ENCODE assay signal across 17 cellular contexts in the genomic region with DNA sequence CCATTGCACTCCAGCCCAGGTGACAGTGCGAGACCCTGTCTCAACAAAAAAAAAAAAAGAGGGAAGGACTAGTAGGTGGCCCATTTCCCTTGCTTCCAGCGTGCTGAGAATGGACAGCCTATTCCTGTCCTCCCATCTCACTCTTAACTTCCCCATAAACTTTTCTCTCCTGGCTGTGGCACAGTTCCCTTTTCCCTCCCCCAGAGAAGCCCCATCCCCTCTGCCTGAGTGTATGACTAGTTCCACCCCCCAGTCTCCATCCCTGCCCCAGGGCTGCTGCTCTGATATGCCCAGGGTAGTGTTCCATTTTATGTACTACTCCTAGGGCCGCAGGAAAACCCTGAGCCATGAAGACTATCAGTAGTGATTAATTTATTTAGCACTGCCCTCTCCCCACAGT. TPM values are rescaled to one million over a fixed set of nuclear protein-coding genes. Genes with fewer than 3 reads are reported as not detected.
DNase-seq lines count a peak whose midpoint lies in the region; ATAC-seq, FAIRE-seq and TF ChIP-seq lines count a peak whose summit lies in the region.
"Had no signal": no experiment of that assay in that cellular context is flagged by ENCODE, and none has a peak within 500 bp of the region (broad histone marks: within the 10 kb centered on the region; RNA-seq: fewer than 3 reads in every experiment).

No MANE protein-coding gene starts in this region.

- CTCF ChIA-PET in HepG2 (lab: Yijun Ruan, JAX; ENCODE audit: low intra/inter-chr PET ratio, low total read pairs): interaction anchor here (1.7 to 2.5 kb wide), 3 partner anchors 66 to 217 kb away, joined by 6 to 33 read pairs (median 15); no protein-coding TSS in a partner anchor

- TF ChIP-seq CTCF in brain (conservative IDR thresholded peaks at IDR 0.05) (no peak), HepG2 (CRISPR knock-in tag; IDR thresholded peaks at IDR 0.05) (no peak)

- DNase-seq in SIG-M5 treated with dmso at 0.1 percent for 504 hours (lab: John Stamatoyannopoulos, UW; ENCODE audit: unreplicated experiment) (peak; percentile 30), SIG-M5 (lab: John Stamatoyannopoulos, UW) (no peak), MV-4-11 (lab: John Stamatoyannopoulos, UW) (peak; percentile 61), HepG2 (ENCODE audit: low spot score) (no peak), DMS 273 (lab: John Stamatoyannopoulos, UW; ENCODE audit: unreplicated experiment) (no peak)
- DNase-seq: 8988T, GOT3, tibial artery had no signal

- POLR2A ChIA-PET in HepG2 (lab: Yijun Ruan, JAX): interaction anchor here (1.7 kb wide), 1 partner anchor 71 kb away, joined by 4 read pairs; a partner anchor contains a TSS

- no peaks in the 10 kb centered on the region for H3K79me2 ChIP-seq in HepG2 (ENCODE audit: insufficient read depth, low read length)

- no peaks in the 10 kb centered on the region for H3K36me3 ChIP-seq in HepG2 (replicated peaks in 1 of 2; ENCODE audit: control insufficient read depth in 1 of 2, insufficient read depth in 2 of 2, low read length in 2 of 2)
- H3K36me3 ChIP-seq: tibial artery had no signal

- no peak overlapping the region for H2AFZ ChIP-seq in HepG2 (ENCODE audit: low read length)

- H3K4me1 ChIP-seq in HepG2 (ENCODE audit: insufficient read depth, low read length): peaks cover 23% of the 10 kb centered on the region

- 47% methylated on average over 3 of the region's 3 CpGs for WGBS in HepG2 (ENCODE audit: low lambda C conversion rate)

- no peaks in the 10 kb centered on the region for H3K9me3 ChIP-seq in HepG2 (ENCODE audit: low read length)
- H3K9me3 ChIP-seq: tibial artery had no signal

- no peak for FAIRE-seq in HepG2 (lab: Jason Lieb, UNC)
- FAIRE-seq: frontal cortex, TTC549 had no signal

- H3K9ac ChIP-seq in HepG2 (ENCODE audit: insufficient read depth, low read depth, low read length): no peak overlapping the region

- no peak for TF ChIP-seq RAD21 in HepG2 (CRISPR knock-in tag; IDR thresholded peaks at IDR 0.05)

- intact Hi-C loops in HepG2 (cut with micrococcal nuclease; ENCODE audit: unreplicated experiment): loop anchor here (10.0 kb wide), 1 partner anchor 206 kb away; a partner anchor contains a TSS

- no peak overlapping the region for H3K27ac ChIP-seq in HepG2 (ENCODE audit: extremely low read length, insufficient read depth, low read length)
- H3K27ac ChIP-seq: tibial artery had no signal

- no peak overlapping the region for H3K4me3 ChIP-seq in HepG2 (replicated peaks in 1 of 3; ENCODE audit: insufficient read depth in 1 of 3, low read depth in 2 of 3, low read length in 3 of 3)
- H3K4me3 ChIP-seq: lung, skin epidermis, tibial artery had no signal

- H3K4me1 Mint-ChIP-seq in brain: peaks cover 25% of the 10 kb centered on the region
- H3K4me1 Mint-ChIP-seq in stimulated activated memory B cell treated with anti-CD40 and anti-IgM and Interleukin-4, amounts not matched to agents 10 μg/mL and 1 μg/mL and 100 μg/mL, for 72 hours: peaks cover 50% of the 10 kb centered on the region

- H3K27me3 Mint-ChIP-seq in brain: peaks cover 2% of the 10 kb centered on the region
- no peaks in the 10 kb centered on the region for H3K27me3 Mint-ChIP-seq in stimulated activated memory B cell treated with anti-CD40 and anti-IgM and Interleukin-4, amounts not matched to agents 10 μg/mL and 1 μg/mL and 100 μg/mL, for 72 hours
- H3K27me3 Mint-ChIP-seq: stimulated activated naive CD8-positive, alpha-beta T cell treated with anti-CD3 and anti-CD28 coated beads, Interleukin-15, Interleukin-2, amounts not matched to agents 100 ng/mL and 50 ng/mL, for 24 hours had no signal

- no peak overlapping the region for H3K4me2 ChIP-seq in HepG2 (ENCODE audit: low read depth, low read length)

- ATAC-seq in stimulated activated memory B cell treated with anti-CD40 and anti-IgM and Interleukin-4, amounts not matched to agents 10 μg/mL and 1 μg/mL and 100 μg/mL, for 72 hours: no peak
- ATAC-seq in HG02610 (IDR thresholded peaks at IDR 0.05; ENCODE audit: unreplicated experiment) (no peak), HepG2 (no peak)

- H3K27ac Mint-ChIP-seq in brain: peak overlapping the region in 4 of 5 experiments; percentile 11 to 85 (median 74)
- H3K27ac Mint-ChIP-seq in stimulated activated memory B cell treated with anti-CD40 and anti-IgM and Interleukin-4, amounts not matched to agents 10 μg/mL and 1 μg/mL and 100 μg/mL, for 72 hours: peak overlapping the region; percentile 35
- H3K27ac Mint-ChIP-seq: activated naive CD4-positive, alpha-beta T cell treated with anti-CD3 and anti-CD28 coated beads, Interleukin-2, amount 50 U/mL, for 72 hours had no signal

- peaks cover 0 to 2% (median 0%) of the 10 kb centered on the region in 5 experiments for H3K9me3 Mint-ChIP-seq in brain
- H3K9me3 Mint-ChIP-seq in stimulated activated memory B cell treated with anti-CD40 and anti-IgM and Interleukin-4, amounts not matched to agents 10 μg/mL and 1 μg/mL and 100 μg/mL, for 72 hours: no peaks in the 10 kb centered on the region
- H3K9me3 Mint-ChIP-seq: activated naive CD4-positive, alpha-beta T cell treated with anti-CD3 and anti-CD28 coated beads, Interleukin-2, amount 50 U/mL, for 72 hours; stimulated activated naive CD8-positive, alpha-beta T cell treated with anti-CD3 and anti-CD28 coated beads, Interleukin-15, Interleukin-2, amounts not matched to agents 100 ng/mL and 50 ng/mL, for 24 hours had no signal

- no peaks in the 10 kb centered on the region for H3K36me3 Mint-ChIP-seq in brain
- peaks cover 25% of the 10 kb centered on the region for H3K36me3 Mint-ChIP-seq in stimulated activated memory B cell treated with anti-CD40 and anti-IgM and Interleukin-4, amounts not matched to agents 10 μg/mL and 1 μg/mL and 100 μg/mL, for 72 hours

- no peak overlapping the region for H3K4me3 Mint-ChIP-seq in brain
- no peak overlapping the region for H3K4me3 Mint-ChIP-seq in stimulated activated memory B cell treated with anti-CD40 and anti-IgM and Interleukin-4, amounts not matched to agents 10 μg/mL and 1 μg/mL and 100 μg/mL, for 72 hours
- H3K4me3 Mint-ChIP-seq: stimulated activated naive CD8-positive, alpha-beta T cell treated with anti-CD3 and anti-CD28 coated beads, Interleukin-15, Interleukin-2, amounts not matched to agents 100 ng/mL and 50 ng/mL, for 24 hours had no signal

- H3K27me3 ChIP-seq in HepG2 (ENCODE audit: control insufficient read depth in 1 of 2, insufficient read depth in 2 of 2, low read length in 2 of 2): no peaks in the 10 kb centered on the region

- TF ChIP-seq EP300 in HepG2 (IDR thresholded peaks at IDR 0.05; ENCODE audit: low read depth in 2 of 2, low read length in 2 of 2) (no peak), HepG2 (CRISPR knock-in tag; IDR thresholded peaks at IDR 0.05; ENCODE audit: borderline replicate concordance) (no peak)

- TF ChIP-seq POLR2A in HepG2 (IDR thresholded peaks at IDR 0.05; ENCODE audit: insufficient read depth in 1 of 2, low read depth in 2 of 2, low read length in 2 of 2): no peak

- BruUV-seq in HepG2 (replicated peaks; lab: Mats Ljungman, UMichigan): no TSS peak

- H4K20me1 ChIP-seq in HepG2 (ENCODE audit: insufficient read depth, low read length): no peaks in the 10 kb centered on the region

- in situ Hi-C loops in HepG2 (cut with HindIII; ENCODE audit: extremely low pct_ligation_motif_present, low pct_unique_long_range_greater_than_20kb): loop anchor here (5.0 kb wide), 1 partner anchor 79 kb away; no protein-coding TSS in a partner anchor

RNA-seq across cellular contexts. Expression of a gene that starts 11.3 kb away (rescaled TPM):
- polyA plus RNA-seq in brain (ENCODE audit: insufficient read depth, low read depth, low replicate concordance) (203 TPM), HepG2 (2011; rRNA removed) (76.2 and 82.8 TPM in 2 replicates)
- total RNA-seq in HepG2 (2016; rRNA removed; fragmentation: Illumina TruSeq; extraction: Trizol): 148 and 156 TPM in 2 replicates
- 15.5 and 17.3 TPM in 2 replicates for total RNA-seq in HepG2 (2016; cell fraction: cytosol; rRNA removed; fragmentation: Illumina TruSeq; extraction: Trizol; ENCODE audit: low read depth)
- 147 and 150 TPM in 2 replicates for total RNA-seq in HepG2 (2016; cell fraction: insoluble cytoplasmic fraction; rRNA removed; fragmentation: Illumina TruSeq; extraction: Trizol)
- 36.3 and 39.7 TPM in 2 replicates for total RNA-seq in HepG2 (2016; cell fraction: membrane; rRNA removed; fragmentation: Illumina TruSeq; extraction: Trizol)
- 250 and 271 TPM in 2 replicates for total RNA-seq in HepG2 (2016; cell fraction: nucleus; rRNA removed; fragmentation: Illumina TruSeq; extraction: Trizol)
- polyA plus RNA-seq in HepG2 (2011; cell fraction: cytosol; rRNA removed): 64.8 and 67.1 TPM in 2 replicates
- polyA plus RNA-seq in HepG2 (2011; cell fraction: nucleus; rRNA removed): 148 and 172 TPM in 2 replicates
- polyA plus RNA-seq in HepG2 (2012): 74.3 and 85.1 TPM in 2 replicates
- polyA plus RNA-seq in HepG2 (2016; cell fraction: cytosol; fragmentation: Illumina TruSeq; extraction: Trizol; ENCODE audit: low read depth): 8.7 and 9.0 TPM in 2 replicates
- polyA plus RNA-seq in HepG2 (2016; cell fraction: insoluble cytoplasmic fraction; fragmentation: Illumina TruSeq; extraction: Trizol; ENCODE audit: low read depth): 121 and 138 TPM in 2 replicates
- 17.5 and 22.9 TPM in 2 replicates for polyA plus RNA-seq in HepG2 (2016; cell fraction: membrane; fragmentation: Illumina TruSeq; extraction: Trizol; ENCODE audit: low read depth)
- 343 and 358 TPM in 2 replicates for polyA plus RNA-seq in HepG2 (2016; cell fraction: nucleus; fragmentation: Illumina TruSeq; extraction: Trizol; ENCODE audit: insufficient read depth, low read depth)
- 130 and 210 TPM in 2 replicates for polyA minus RNA-seq in HepG2 (2011; rRNA and poly(A)+ RNA removed; ENCODE audit: low replicate concordance)
- 76.1 and 89.0 TPM in 2 replicates for polyA minus RNA-seq in HepG2 (2011; cell fraction: cytosol; rRNA and poly(A)+ RNA removed)
- 87.0 and 130 TPM in 2 replicates for polyA minus RNA-seq in HepG2 (2011; cell fraction: nucleus; rRNA and poly(A)+ RNA removed)

RNA-seq across cellular contexts. Expression of a gene that starts 17.3 kb away (rescaled TPM):
- 2.0 TPM for polyA plus RNA-seq in brain (ENCODE audit: insufficient read depth, low read depth, low replicate concordance)
- total RNA-seq in HepG2 (2016; rRNA removed; fragmentation: Illumina TruSeq; extraction: Trizol): 0.07 and 0.09 TPM in 2 replicates
- total RNA-seq in HepG2 (2016; cell fraction: cytosol; rRNA removed; fragmentation: Illumina TruSeq; extraction: Trizol; ENCODE audit: low read depth): not detected in 2 replicates
- 0.06 and 0.09 TPM in 2 replicates for total RNA-seq in HepG2 (2016; cell fraction: insoluble cytoplasmic fraction; rRNA removed; fragmentation: Illumina TruSeq; extraction: Trizol)
- total RNA-seq in HepG2 (2016; cell fraction: membrane; rRNA removed; fragmentation: Illumina TruSeq; extraction: Trizol): 0.09 TPM in 1 of 2 replicates, not detected in the other
- not detected in 2 replicates for total RNA-seq in HepG2 (2016; cell fraction: nucleus; rRNA removed; fragmentation: Illumina TruSeq; extraction: Trizol)
- polyA plus RNA-seq in HepG2 (2011; rRNA removed): 0.17 and 0.32 TPM in 2 replicates
- polyA plus RNA-seq in HepG2 (2011; cell fraction: cytosol; rRNA removed): 0.19 and 0.32 TPM in 2 replicates
- 0.36 and 0.40 TPM in 2 replicates for polyA plus RNA-seq in HepG2 (2011; cell fraction: nucleus; rRNA removed)
- polyA plus RNA-seq in HepG2 (2012): 0.17 and 0.32 TPM in 2 replicates
- 0.05 TPM in 1 of 2 replicates, not detected in the other for polyA plus RNA-seq in HepG2 (2016; cell fraction: cytosol; fragmentation: Illumina TruSeq; extraction: Trizol; ENCODE audit: low read depth)
- not detected in 2 replicates for polyA plus RNA-seq in HepG2 (2016; cell fraction: insoluble cytoplasmic fraction; fragmentation: Illumina TruSeq; extraction: Trizol; ENCODE audit: low read depth)
- polyA plus RNA-seq in HepG2 (2016; cell fraction: membrane; fragmentation: Illumina TruSeq; extraction: Trizol; ENCODE audit: low read depth): not detected in 2 replicates
- 0.22 TPM in 1 of 2 replicates, not detected in the other for polyA plus RNA-seq in HepG2 (2016; cell fraction: nucleus; fragmentation: Illumina TruSeq; extraction: Trizol; ENCODE audit: insufficient read depth, low read depth)
- 0.98 and 5.8 TPM in 2 replicates for polyA minus RNA-seq in HepG2 (2011; rRNA and poly(A)+ RNA removed; ENCODE audit: low replicate concordance)
- 0.69 and 0.88 TPM in 2 replicates for polyA minus RNA-seq in HepG2 (2011; cell fraction: cytosol; rRNA and poly(A)+ RNA removed)
- polyA minus RNA-seq in HepG2 (2011; cell fraction: nucleus; rRNA and poly(A)+ RNA removed): 0.37 TPM in 1 of 2 replicates, not detected in the other

RNA-seq across cellular contexts. Expression of a gene that starts 28.7 kb away (rescaled TPM):
- polyA plus RNA-seq in brain (ENCODE audit: insufficient read depth, low read depth, low replicate concordance): 1.4 TPM
- total RNA-seq in HepG2 (2016; rRNA removed; fragmentation: Illumina TruSeq; extraction: Trizol): not detected in 2 replicates
- 0.61 TPM in 1 of 2 replicates, not detected in the other for total RNA-seq in HepG2 (2016; cell fraction: cytosol; rRNA removed; fragmentation: Illumina TruSeq; extraction: Trizol; ENCODE audit: low read depth)
- 0.11 TPM in 1 of 2 replicates, not detected in the other for total RNA-seq in HepG2 (2016; cell fraction: insoluble cytoplasmic fraction; rRNA removed; fragmentation: Illumina TruSeq; extraction: Trizol)
- not detected in 2 replicates for total RNA-seq in HepG2 (2016; cell fraction: membrane; rRNA removed; fragmentation: Illumina TruSeq; extraction: Trizol)
- total RNA-seq in HepG2 (2016; cell fraction: nucleus; rRNA removed; fragmentation: Illumina TruSeq; extraction: Trizol): 0.43 TPM in 1 of 2 replicates, not detected in the other
- 0.37 and 0.46 TPM in 2 replicates for polyA plus RNA-seq in HepG2 (2011; rRNA removed)
- 0.17 and 0.28 TPM in 2 replicates for polyA plus RNA-seq in HepG2 (2011; cell fraction: cytosol; rRNA removed)
- polyA plus RNA-seq in HepG2 (2011; cell fraction: nucleus; rRNA removed): 2.4 and 3.2 TPM in 2 replicates
- 0.19 and 0.63 TPM in 2 replicates for polyA plus RNA-seq in HepG2 (2012)
- polyA plus RNA-seq in HepG2 (2016; cell fraction: cytosol; fragmentation: Illumina TruSeq; extraction: Trizol; ENCODE audit: low read depth): not detected in 2 replicates
- not detected in 2 replicates for polyA plus RNA-seq in HepG2 (2016; cell fraction: insoluble cytoplasmic fraction; fragmentation: Illumina TruSeq; extraction: Trizol; ENCODE audit: low read depth)
- not detected in 2 replicates for polyA plus RNA-seq in HepG2 (2016; cell fraction: membrane; fragmentation: Illumina TruSeq; extraction: Trizol; ENCODE audit: low read depth)
- not detected in 2 replicates for polyA plus RNA-seq in HepG2 (2016; cell fraction: nucleus; fragmentation: Illumina TruSeq; extraction: Trizol; ENCODE audit: insufficient read depth, low read depth)
- 1.1 and 2.1 TPM in 2 replicates for polyA minus RNA-seq in HepG2 (2011; rRNA and poly(A)+ RNA removed; ENCODE audit: low replicate concordance)
- polyA minus RNA-seq in HepG2 (2011; cell fraction: cytosol; rRNA and poly(A)+ RNA removed): not detected in 2 replicates
- polyA minus RNA-seq in HepG2 (2011; cell fraction: nucleus; rRNA and poly(A)+ RNA removed): 0.99 and 1.0 TPM in 2 replicates

RNA-seq across cellular contexts. Expression of a gene that starts 44.4 kb away (rescaled TPM):
- polyA plus RNA-seq in brain (ENCODE audit: insufficient read depth, low read depth, low replicate concordance): 117 TPM
- total RNA-seq in HepG2 (2016; rRNA removed; fragmentation: Illumina TruSeq; extraction: Trizol): 12.7 and 14.4 TPM in 2 replicates
- 2.9 and 3.4 TPM in 2 replicates for total RNA-seq in HepG2 (2016; cell fraction: cytosol; rRNA removed; fragmentation: Illumina TruSeq; extraction: Trizol; ENCODE audit: low read depth)
- 13.3 and 14.0 TPM in 2 replicates for total RNA-seq in HepG2 (2016; cell fraction: insoluble cytoplasmic fraction; rRNA removed; fragmentation: Illumina TruSeq; extraction: Trizol)
- 5.1 and 6.2 TPM in 2 replicates for total RNA-seq in HepG2 (2016; cell fraction: membrane; rRNA removed; fragmentation: Illumina TruSeq; extraction: Trizol)
- 11.6 and 13.4 TPM in 2 replicates for total RNA-seq in HepG2 (2016; cell fraction: nucleus; rRNA removed; fragmentation: Illumina TruSeq; extraction: Trizol)
- polyA plus RNA-seq in HepG2 (2011; rRNA removed): 32.4 and 34.2 TPM in 2 replicates
- polyA plus RNA-seq in HepG2 (2011; cell fraction: cytosol; rRNA removed): 22.0 and 28.2 TPM in 2 replicates
- polyA plus RNA-seq in HepG2 (2011; cell fraction: nucleus; rRNA removed): 105 and 110 TPM in 2 replicates
- polyA plus RNA-seq in HepG2 (2012): 22.9 and 25.8 TPM in 2 replicates
- 2.6 and 2.9 TPM in 2 replicates for polyA plus RNA-seq in HepG2 (2016; cell fraction: cytosol; fragmentation: Illumina TruSeq; extraction: Trizol; ENCODE audit: low read depth)
- polyA plus RNA-seq in HepG2 (2016; cell fraction: insoluble cytoplasmic fraction; fragmentation: Illumina TruSeq; extraction: Trizol; ENCODE audit: low read depth): 12.1 and 12.8 TPM in 2 replicates
- 3.7 and 4.9 TPM in 2 replicates for polyA plus RNA-seq in HepG2 (2016; cell fraction: membrane; fragmentation: Illumina TruSeq; extraction: Trizol; ENCODE audit: low read depth)
- 28.8 and 29.1 TPM in 2 replicates for polyA plus RNA-seq in HepG2 (2016; cell fraction: nucleus; fragmentation: Illumina TruSeq; extraction: Trizol; ENCODE audit: insufficient read depth, low read depth)
- polyA minus RNA-seq in HepG2 (2011; rRNA and poly(A)+ RNA removed; ENCODE audit: low replicate concordance): 11.6 and 18.9 TPM in 2 replicates
- polyA minus RNA-seq in HepG2 (2011; cell fraction: cytosol; rRNA and poly(A)+ RNA removed): 3.6 and 5.9 TPM in 2 replicates
- 25.4 and 28.7 TPM in 2 replicates for polyA minus RNA-seq in HepG2 (2011; cell fraction: nucleus; rRNA and poly(A)+ RNA removed)

RNA-seq across cellular contexts. Expression of a gene that starts 50.4 kb away (rescaled TPM):
- polyA plus RNA-seq in brain (ENCODE audit: insufficient read depth, low read depth, low replicate concordance) (12.3 TPM), HepG2 (2011; rRNA removed) (47.3 and 52.9 TPM in 2 replicates)
- total RNA-seq in HepG2 (2016; rRNA removed; fragmentation: Illumina TruSeq; extraction: Trizol): 50.0 and 56.7 TPM in 2 replicates
- total RNA-seq in HepG2 (2016; cell fraction: cytosol; rRNA removed; fragmentation: Illumina TruSeq; extraction: Trizol; ENCODE audit: low read depth): 12.9 and 15.9 TPM in 2 replicates
- total RNA-seq in HepG2 (2016; cell fraction: insoluble cytoplasmic fraction; rRNA removed; fragmentation: Illumina TruSeq; extraction: Trizol): 47.8 and 60.1 TPM in 2 replicates
- total RNA-seq in HepG2 (2016; cell fraction: membrane; rRNA removed; fragmentation: Illumina TruSeq; extraction: Trizol): 14.5 and 16.3 TPM in 2 replicates
- 58.7 and 75.9 TPM in 2 replicates for total RNA-seq in HepG2 (2016; cell fraction: nucleus; rRNA removed; fragmentation: Illumina TruSeq; extraction: Trizol)
- 23.1 and 25.0 TPM in 2 replicates for polyA plus RNA-seq in HepG2 (2011; cell fraction: cytosol; rRNA removed)
- 189 and 191 TPM in 2 replicates for polyA plus RNA-seq in HepG2 (2011; cell fraction: nucleus; rRNA removed)
- 39.3 and 51.1 TPM in 2 replicates for polyA plus RNA-seq in HepG2 (2012)
- polyA plus RNA-seq in HepG2 (2016; cell fraction: cytosol; fragmentation: Illumina TruSeq; extraction: Trizol; ENCODE audit: low read depth): 5.0 and 5.2 TPM in 2 replicates
- 58.8 and 61.3 TPM in 2 replicates for polyA plus RNA-seq in HepG2 (2016; cell fraction: insoluble cytoplasmic fraction; fragmentation: Illumina TruSeq; extraction: Trizol; ENCODE audit: low read depth)
- polyA plus RNA-seq in HepG2 (2016; cell fraction: membrane; fragmentation: Illumina TruSeq; extraction: Trizol; ENCODE audit: low read depth): 8.6 and 9.0 TPM in 2 replicates
- 230 and 250 TPM in 2 replicates for polyA plus RNA-seq in HepG2 (2016; cell fraction: nucleus; fragmentation: Illumina TruSeq; extraction: Trizol; ENCODE audit: insufficient read depth, low read depth)
- polyA minus RNA-seq in HepG2 (2011; rRNA and poly(A)+ RNA removed; ENCODE audit: low replicate concordance): 70.3 and 126 TPM in 2 replicates
- polyA minus RNA-seq in HepG2 (2011; cell fraction: cytosol; rRNA and poly(A)+ RNA removed): 17.4 and 20.0 TPM in 2 replicates
- 63.5 and 67.9 TPM in 2 replicates for polyA minus RNA-seq in HepG2 (2011; cell fraction: nucleus; rRNA and poly(A)+ RNA removed)

Comparison
In these comparisons a context has a peak if more than half of its experiments do, and no peak if none do; other contexts are left out.
1. DNase-seq: peak in SIG-M5 treated with dmso at 0.1 percent for 504 hours (single experiment) and MV-4-11 (single experiment); none in SIG-M5 (single experiment), HepG2 (single experiment) and DMS 273 (single experiment).